2 cellular contexts compared by ENCODE assay signal in the genomic region with DNA sequence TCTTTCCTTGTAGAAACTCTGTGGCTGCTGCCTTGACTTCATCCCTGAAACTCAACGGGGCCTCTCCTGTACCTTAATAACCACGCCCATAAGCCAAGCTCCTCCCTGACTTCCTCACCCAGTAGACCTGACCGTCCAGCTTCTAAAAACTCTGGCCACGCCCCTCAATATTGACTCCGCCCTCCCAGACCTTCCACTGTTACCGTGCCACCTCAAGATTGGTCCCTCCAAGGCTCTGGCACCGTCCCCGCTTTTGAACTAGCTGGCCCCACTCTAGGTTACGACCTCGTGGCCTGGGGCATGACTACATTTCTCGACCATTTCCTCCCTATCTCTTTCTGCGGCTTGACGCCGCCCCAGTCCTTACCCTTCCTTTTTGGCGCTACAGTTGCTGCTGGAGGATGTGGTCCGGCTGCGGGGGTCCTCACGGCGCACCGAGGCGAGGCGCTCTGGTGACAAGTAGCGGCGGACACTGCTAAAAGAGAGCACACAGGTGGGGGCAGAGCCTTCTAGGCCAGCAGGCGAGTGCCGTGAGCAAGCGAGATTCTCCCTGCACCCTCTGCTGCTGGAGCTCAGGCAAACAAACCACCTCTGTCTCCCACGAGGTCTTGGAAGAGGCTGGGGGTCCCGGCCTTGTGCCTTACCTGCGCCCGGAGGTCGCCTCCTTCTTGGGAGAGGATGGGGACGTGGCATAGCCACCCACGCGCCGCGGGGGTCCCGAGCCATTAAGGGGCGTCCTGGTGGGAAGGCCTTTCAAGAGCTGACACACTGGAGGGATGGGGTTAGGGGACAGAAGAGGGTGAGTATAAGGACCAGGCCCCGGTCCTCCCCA.
TF ChIP-seq lines count a peak whose summit lies in the region.

No MANE protein-coding gene starts in this region.

TF ChIP-seq in WTC11, 78 proteins besides CTCF, POLR2A, EP300 and RAD21 (continued from another document):
- TF ChIP-seq, protein P1, sequence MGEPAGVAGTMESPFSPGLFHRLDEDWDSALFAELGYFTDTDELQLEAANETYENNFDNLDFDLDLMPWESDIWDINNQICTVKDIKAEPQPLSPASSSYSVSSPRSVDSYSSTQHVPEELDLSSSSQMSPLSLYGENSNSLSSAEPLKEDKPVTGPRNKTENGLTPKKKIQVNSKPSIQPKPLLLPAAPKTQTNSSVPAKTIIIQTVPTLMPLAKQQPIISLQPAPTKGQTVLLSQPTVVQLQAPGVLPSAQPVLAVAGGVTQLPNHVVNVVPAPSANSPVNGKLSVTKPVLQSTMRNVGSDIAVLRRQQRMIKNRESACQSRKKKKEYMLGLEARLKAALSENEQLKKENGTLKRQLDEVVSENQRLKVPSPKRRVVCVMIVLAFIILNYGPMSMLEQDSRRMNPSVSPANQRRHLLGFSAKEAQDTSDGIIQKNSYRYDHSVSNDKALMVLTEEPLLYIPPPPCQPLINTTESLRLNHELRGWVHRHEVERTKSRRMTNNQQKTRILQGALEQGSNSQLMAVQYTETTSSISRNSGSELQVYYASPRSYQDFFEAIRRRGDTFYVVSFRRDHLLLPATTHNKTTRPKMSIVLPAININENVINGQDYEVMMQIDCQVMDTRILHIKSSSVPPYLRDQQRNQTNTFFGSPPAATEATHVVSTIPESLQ (CRISPR knock-in tag; IDR thresholded peaks at IDR 0.05) = no peak
- TF ChIP-seq ZNF317 (CRISPR knock-in tag; IDR thresholded peaks at IDR 0.05; ENCODE audit: borderline replicate concordance, low read depth) = no peak
- TF ChIP-seq MXD4 (CRISPR knock-in tag; IDR thresholded peaks at IDR 0.05; ENCODE audit: borderline replicate concordance) = no peak
- no peak for TF ChIP-seq SOX15 (CRISPR knock-in tag; IDR thresholded peaks at IDR 0.05)
- TF ChIP-seq, protein P2, sequence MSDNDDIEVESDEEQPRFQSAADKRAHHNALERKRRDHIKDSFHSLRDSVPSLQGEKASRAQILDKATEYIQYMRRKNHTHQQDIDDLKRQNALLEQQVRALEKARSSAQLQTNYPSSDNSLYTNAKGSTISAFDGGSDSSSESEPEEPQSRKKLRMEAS (CRISPR knock-in tag; IDR thresholded peaks at IDR 0.05) = peak; percentile 4; the same call in 1 of the 2 replicates
- TF ChIP-seq MYBL2 (CRISPR knock-in tag; IDR thresholded peaks at IDR 0.05) = 0 out of 2 replicates have a peak, but pooled peaks have one; percentile 15
- TF ChIP-seq GABPB1 (CRISPR knock-in tag; IDR thresholded peaks at IDR 0.05) = no peak
- TF ChIP-seq, protein P3, sequence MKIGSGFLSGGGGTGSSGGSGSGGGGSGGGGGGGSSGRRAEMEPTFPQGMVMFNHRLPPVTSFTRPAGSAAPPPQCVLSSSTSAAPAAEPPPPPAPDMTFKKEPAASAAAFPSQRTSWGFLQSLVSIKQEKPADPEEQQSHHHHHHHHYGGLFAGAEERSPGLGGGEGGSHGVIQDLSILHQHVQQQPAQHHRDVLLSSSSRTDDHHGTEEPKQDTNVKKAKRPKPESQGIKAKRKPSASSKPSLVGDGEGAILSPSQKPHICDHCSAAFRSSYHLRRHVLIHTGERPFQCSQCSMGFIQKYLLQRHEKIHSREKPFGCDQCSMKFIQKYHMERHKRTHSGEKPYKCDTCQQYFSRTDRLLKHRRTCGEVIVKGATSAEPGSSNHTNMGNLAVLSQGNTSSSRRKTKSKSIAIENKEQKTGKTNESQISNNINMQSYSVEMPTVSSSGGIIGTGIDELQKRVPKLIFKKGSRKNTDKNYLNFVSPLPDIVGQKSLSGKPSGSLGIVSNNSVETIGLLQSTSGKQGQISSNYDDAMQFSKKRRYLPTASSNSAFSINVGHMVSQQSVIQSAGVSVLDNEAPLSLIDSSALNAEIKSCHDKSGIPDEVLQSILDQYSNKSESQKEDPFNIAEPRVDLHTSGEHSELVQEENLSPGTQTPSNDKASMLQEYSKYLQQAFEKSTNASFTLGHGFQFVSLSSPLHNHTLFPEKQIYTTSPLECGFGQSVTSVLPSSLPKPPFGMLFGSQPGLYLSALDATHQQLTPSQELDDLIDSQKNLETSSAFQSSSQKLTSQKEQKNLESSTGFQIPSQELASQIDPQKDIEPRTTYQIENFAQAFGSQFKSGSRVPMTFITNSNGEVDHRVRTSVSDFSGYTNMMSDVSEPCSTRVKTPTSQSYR (CRISPR knock-in tag; IDR thresholded peaks at IDR 0.05) = no peak
- TF ChIP-seq, protein P4, sequence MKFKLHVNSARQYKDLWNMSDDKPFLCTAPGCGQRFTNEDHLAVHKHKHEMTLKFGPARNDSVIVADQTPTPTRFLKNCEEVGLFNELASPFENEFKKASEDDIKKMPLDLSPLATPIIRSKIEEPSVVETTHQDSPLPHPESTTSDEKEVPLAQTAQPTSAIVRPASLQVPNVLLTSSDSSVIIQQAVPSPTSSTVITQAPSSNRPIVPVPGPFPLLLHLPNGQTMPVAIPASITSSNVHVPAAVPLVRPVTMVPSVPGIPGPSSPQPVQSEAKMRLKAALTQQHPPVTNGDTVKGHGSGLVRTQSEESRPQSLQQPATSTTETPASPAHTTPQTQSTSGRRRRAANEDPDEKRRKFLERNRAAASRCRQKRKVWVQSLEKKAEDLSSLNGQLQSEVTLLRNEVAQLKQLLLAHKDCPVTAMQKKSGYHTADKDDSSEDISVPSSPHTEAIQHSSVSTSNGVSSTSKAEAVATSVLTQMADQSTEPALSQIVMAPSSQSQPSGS (CRISPR knock-in tag; IDR thresholded peaks at IDR 0.05; ENCODE audit: borderline replicate concordance, low read depth) = no peak
- TF ChIP-seq, protein P5, sequence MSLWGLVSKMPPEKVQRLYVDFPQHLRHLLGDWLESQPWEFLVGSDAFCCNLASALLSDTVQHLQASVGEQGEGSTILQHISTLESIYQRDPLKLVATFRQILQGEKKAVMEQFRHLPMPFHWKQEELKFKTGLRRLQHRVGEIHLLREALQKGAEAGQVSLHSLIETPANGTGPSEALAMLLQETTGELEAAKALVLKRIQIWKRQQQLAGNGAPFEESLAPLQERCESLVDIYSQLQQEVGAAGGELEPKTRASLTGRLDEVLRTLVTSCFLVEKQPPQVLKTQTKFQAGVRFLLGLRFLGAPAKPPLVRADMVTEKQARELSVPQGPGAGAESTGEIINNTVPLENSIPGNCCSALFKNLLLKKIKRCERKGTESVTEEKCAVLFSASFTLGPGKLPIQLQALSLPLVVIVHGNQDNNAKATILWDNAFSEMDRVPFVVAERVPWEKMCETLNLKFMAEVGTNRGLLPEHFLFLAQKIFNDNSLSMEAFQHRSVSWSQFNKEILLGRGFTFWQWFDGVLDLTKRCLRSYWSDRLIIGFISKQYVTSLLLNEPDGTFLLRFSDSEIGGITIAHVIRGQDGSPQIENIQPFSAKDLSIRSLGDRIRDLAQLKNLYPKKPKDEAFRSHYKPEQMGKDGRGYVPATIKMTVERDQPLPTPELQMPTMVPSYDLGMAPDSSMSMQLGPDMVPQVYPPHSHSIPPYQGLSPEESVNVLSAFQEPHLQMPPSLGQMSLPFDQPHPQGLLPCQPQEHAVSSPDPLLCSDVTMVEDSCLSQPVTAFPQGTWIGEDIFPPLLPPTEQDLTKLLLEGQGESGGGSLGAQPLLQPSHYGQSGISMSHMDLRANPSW (CRISPR knock-in tag; conservative IDR thresholded peaks at IDR 0.05; ENCODE audit: low read depth) = no peak
- no peak for TF ChIP-seq NR2C2 (CRISPR knock-in tag; IDR thresholded peaks at IDR 0.05)

TF ChIP-seq in SK-N-SH, 30 proteins besides CTCF, POLR2A, EP300 and RAD21 (continued from another document):
- TF ChIP-seq TCF12 (IDR thresholded peaks at IDR 0.05) (no peak), SIN3A (IDR thresholded peaks at IDR 0.05; ENCODE audit: borderline replicate concordance, low read depth, low read length) (no peak)
- TF ChIP-seq, protein P6, sequence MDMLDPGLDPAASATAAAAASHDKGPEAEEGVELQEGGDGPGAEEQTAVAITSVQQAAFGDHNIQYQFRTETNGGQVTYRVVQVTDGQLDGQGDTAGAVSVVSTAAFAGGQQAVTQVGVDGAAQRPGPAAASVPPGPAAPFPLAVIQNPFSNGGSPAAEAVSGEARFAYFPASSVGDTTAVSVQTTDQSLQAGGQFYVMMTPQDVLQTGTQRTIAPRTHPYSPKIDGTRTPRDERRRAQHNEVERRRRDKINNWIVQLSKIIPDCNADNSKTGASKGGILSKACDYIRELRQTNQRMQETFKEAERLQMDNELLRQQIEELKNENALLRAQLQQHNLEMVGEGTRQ (IDR thresholded peaks at IDR 0.05; ENCODE audit: borderline replicate concordance, low read depth, low read length) = no peak
